In genomic region chr17:41865596-41865893, GRCh38 we compare ENCODE assay signal across 9 cellular contexts. TPM values are rescaled to one million over a fixed set of nuclear protein-coding genes. Genes with fewer than 3 reads are reported as not detected.
A peak's percentile ranks its signal among the peaks of the same experiment; 100 is the strongest.
DNase-seq lines count a peak whose midpoint lies in the region; TF ChIP-seq lines count a peak whose summit lies in the region.
"Had no signal": no experiment of that assay in that cellular context is flagged by ENCODE, and none has a peak within 500 bp of the region (broad histone marks: within the 10 kb centered on the region; RNA-seq: fewer than 3 reads in every experiment).

No MANE protein-coding gene starts in this region.

- H3K36me3 ChIP-seq in Loucy (ENCODE audit: insufficient read depth, low read length) (peaks cover 36% of the 10 kb centered on the region; the same call in 1 of the 2 replicates), duodenal mucosa (ENCODE audit: control insufficient read depth in 1 of 2, insufficient read depth in 2 of 2, low read length in 2 of 2) (peaks cover 20 to 35% of the 10 kb centered on the region in 2 donors), neural progenitor cell (no peaks in the 10 kb centered on the region)

- H3K4me3 Mint-ChIP-seq in CD14-positive monocyte: peak overlapping the region in 1 of 2 donors; percentile 86
- no peak overlapping the region for H3K4me3 Mint-ChIP-seq in neural progenitor cell

- peak overlapping the region in 4 of 7 donors; percentile 23 to 80 (median 46) for H3K27ac Mint-ChIP-seq in CD14-positive monocyte
- peak overlapping the region; percentile 51 for H3K27ac Mint-ChIP-seq in neural progenitor cell

- H3K36me3 Mint-ChIP-seq in CD14-positive monocyte (peaks cover 34 to 37% of the 10 kb centered on the region in 2 donors), neural progenitor cell (peaks cover 13% of the 10 kb centered on the region)

- H3K79me2 ChIP-seq in Loucy (ENCODE audit: insufficient read depth, low read length): peaks cover 42% of the 10 kb centered on the region
- peaks cover 46% of the 10 kb centered on the region for H3K79me2 ChIP-seq in neural progenitor cell (ENCODE audit: low read depth)

- H3K9ac ChIP-seq in Loucy (ENCODE audit: low read depth, low read length, poor library complexity, severe bottlenecking) (peak overlapping the region; percentile 84), duodenal mucosa (ENCODE audit: low read depth in 1 of 2, low read length in 2 of 2) (peak overlapping the region; percentile 58 to 90), neural progenitor cell (no peak overlapping the region)

- peak overlapping the region; percentile 79 for H2AFZ ChIP-seq in Loucy (ENCODE audit: low read length)
- peak overlapping the region; percentile 75 for H2AFZ ChIP-seq in neural progenitor cell (replicated peaks)

- H3K4me3 ChIP-seq in Loucy (ENCODE audit: low read length, poor library complexity, severe bottlenecking): peak overlapping the region; percentile 91
- peak overlapping the region; percentile 84 to 95 for H3K4me3 ChIP-seq in duodenal mucosa (ENCODE audit: low read depth in 1 of 2, low read length in 2 of 2)
- H3K4me3 ChIP-seq in neural progenitor cell: peak overlapping the region; percentile 80

- H3K9me3 ChIP-seq in Loucy (ENCODE audit: insufficient read depth, low read depth, low read length): no peaks in the 10 kb centered on the region
- no peaks in the 10 kb centered on the region for H3K9me3 ChIP-seq in duodenal mucosa (ENCODE audit: control insufficient read depth in 1 of 2, low read length in 2 of 2)
- H3K9me3 ChIP-seq in neural progenitor cell (ENCODE audit: low read depth): no peaks in the 10 kb centered on the region

- H3F3A ChIP-seq in Loucy (ENCODE audit: low read depth) (peaks cover 3% of the 10 kb centered on the region), neural progenitor cell (ENCODE audit: low read depth) (peaks cover 27% of the 10 kb centered on the region)

- H3K4me2 ChIP-seq in Loucy (ENCODE audit: low read depth, low read length, poor library complexity, severe bottlenecking) (peak overlapping the region; percentile 61), neural progenitor cell (peak overlapping the region; percentile 94)

- intact Hi-C loops in CD14-positive monocyte (cut with micrococcal nuclease): no loop called here

- H3K4me1 Mint-ChIP-seq in CD14-positive monocyte: peaks cover 10% of the 10 kb centered on the region
- peaks cover 12% of the 10 kb centered on the region for H3K4me1 Mint-ChIP-seq in neural progenitor cell

- H3K27me3 Mint-ChIP-seq in CD14-positive monocyte (ENCODE audit: low read depth in 3 of 3) (no peaks in the 10 kb centered on the region), neural progenitor cell (ENCODE audit: insufficient read depth, low read depth) (no peaks in the 10 kb centered on the region)

- H3K27me3 ChIP-seq in Loucy (ENCODE audit: insufficient read depth, low read length, poor library complexity, severe bottlenecking) (no peaks in the 10 kb centered on the region), duodenal mucosa (ENCODE audit: control insufficient read depth in 1 of 2, insufficient read depth in 2 of 2, low read length in 2 of 2) (no peaks in the 10 kb centered on the region), neural progenitor cell (no peaks in the 10 kb centered on the region)

- H3K27ac ChIP-seq in duodenal mucosa (ENCODE audit: low read depth, low read length) (no peak overlapping the region), neural progenitor cell (no peak overlapping the region)

- H3K9me2 ChIP-seq in Loucy (replicated peaks; ENCODE audit: low read depth, low read length): no peaks in the 10 kb centered on the region

- DNase-seq in CD14-positive monocyte (ENCODE audit: low spot score): no peak
- no peak for DNase-seq in neural progenitor cell (ENCODE audit: low spot score)
- DNase-seq in NCI-H1417 treated with DMSO at 0.1 percent for 48 hours (lab: John Stamatoyannopoulos, UW): no peak
- no peak for DNase-seq in NCI-H345 (lab: John Stamatoyannopoulos, UW)
- DNase-seq in HPDE6-E6E7 (ENCODE audit: extremely low spot score): no peak
- DNase-seq in NCI-H2171 (lab: John Stamatoyannopoulos, UW): no peak

- H4K20me1 ChIP-seq in Loucy (ENCODE audit: insufficient read depth, low read length, poor library complexity, severe bottlenecking) (peaks cover 38% of the 10 kb centered on the region), neural progenitor cell (ENCODE audit: low read depth) (peaks cover 39% of the 10 kb centered on the region)

- TF ChIP-seq CTCF in CD14-positive monocyte (IDR thresholded peaks at IDR 0.05) (no peak), Loucy (conservative IDR thresholded peaks at IDR 0.05; ENCODE audit: low read length) (no peak), neural progenitor cell (IDR thresholded peaks at IDR 0.05) (no peak)

- peaks cover 39% of the 10 kb centered on the region for H3K4me1 ChIP-seq in Loucy (ENCODE audit: insufficient read depth, low read length, poor library complexity, severe bottlenecking)
- H3K4me1 ChIP-seq in duodenal mucosa (ENCODE audit: control insufficient read depth in 1 of 2, insufficient read depth in 2 of 2, low read length in 2 of 2): peaks cover 19 to 21% of the 10 kb centered on the region in 2 donors
- peaks cover 24% of the 10 kb centered on the region for H3K4me1 ChIP-seq in neural progenitor cell

- H3K9me3 Mint-ChIP-seq in CD14-positive monocyte (no peaks in the 10 kb centered on the region), neural progenitor cell (no peaks in the 10 kb centered on the region)

RNA-seq across cellular contexts. Expression of gene KLHL11, which starts 0.3 kb away (rescaled TPM):
- polyA plus RNA-seq in CD14-positive monocyte: 1 to 10 TPM; 3.0 to 3.4 TPM
- total RNA-seq in neural progenitor cell (ENCODE audit: low replicate concordance): 28.5 and 33.3 TPM in 2 replicates

RNA-seq across cellular contexts. Expression of gene KLHL10, which starts 27.9 kb away (rescaled TPM):
- not detected for polyA plus RNA-seq in CD14-positive monocyte
- total RNA-seq in neural progenitor cell (ENCODE audit: low replicate concordance): 0.65 TPM in 1 of 2 replicates, not detected in the other
- total RNA-seq: pulmonary artery endothelial cell had no signal

RNA-seq across cellular contexts. Expression of gene NT5C3B, which starts 29.5 kb away (rescaled TPM):
- polyA plus RNA-seq in CD14-positive monocyte: 10 to 100 TPM; 13.5 to 14.2 TPM
- 99.5 and 106 TPM in 2 replicates for total RNA-seq in neural progenitor cell (ENCODE audit: low replicate concordance)

RNA-seq across cellular contexts. Expression of gene FKBP10, which starts 52.7 kb away (rescaled TPM):
- polyA plus RNA-seq in CD14-positive monocyte: not detected
- 108 and 231 TPM in 2 replicates for total RNA-seq in neural progenitor cell (ENCODE audit: low replicate concordance)

RNA-seq across cellular contexts. Expression of gene ACLY, which starts 53.2 kb away (rescaled TPM):
- polyA plus RNA-seq in CD14-positive monocyte: 10 to 100 TPM; 41.0 to 48.3 TPM
- 221 and 273 TPM in 2 replicates for total RNA-seq in neural progenitor cell (ENCODE audit: low replicate concordance)
